1 cellular context compared by ENCODE assay signal in genomic region chr12:2752676-2753371, GRCh38.
TF ChIP-seq lines count a peak whose summit lies in the region.

No MANE protein-coding gene starts in this region.

TF ChIP-seq in K562, 482 proteins besides CTCF, POLR2A, EP300 and RAD21 (continued from another document and continues in another):
- TF ChIP-seq ZNF583 (CRISPR knock-in tag; IDR thresholded peaks at IDR 0.05) (peak; percentile 80; the same call in 1 of the 2 replicates), NR0B1 (IDR thresholded peaks at IDR 0.05; ENCODE audit: partially characterized antibody) (no peak), TCF15 (CRISPR knock-in tag; IDR thresholded peaks at IDR 0.05) (no peak), TCFL5 (CRISPR knock-in tag; conservative IDR thresholded peaks at IDR 0.05) (no peak), BHLHE40 (IDR thresholded peaks at IDR 0.05; ENCODE audit: low read length) (no peak), FOXO4 (CRISPR knock-in tag; IDR thresholded peaks at IDR 0.05) (no peak), HNRNPL (IDR thresholded peaks at IDR 0.05; ENCODE audit: low read depth, low read length) (no peak), ID3 (CRISPR knock-in tag; IDR thresholded peaks at IDR 0.05) (no peak), ID3 (tag; IDR thresholded peaks at IDR 0.05) (0 out of 2 replicates have a peak, but pooled peaks have one; percentile 41), CEBPG (CRISPR knock-in tag; IDR thresholded peaks at IDR 0.05) (no peak), CEBPG (tag; conservative IDR thresholded peaks at IDR 0.05 in 1 of 2, IDR thresholded peaks at IDR 0.05 in 1 of 2) (no peak), SMARCB1 (IDR thresholded peaks at IDR 0.05; ENCODE audit: insufficient read length, low read depth) (no peak), SMAD4 (CRISPR knock-in tag; conservative IDR thresholded peaks at IDR 0.05) (peak; percentile 93), POLR3G (IDR thresholded peaks at IDR 0.05; ENCODE audit: extremely low read depth, insufficient read length, insufficient replicate concordance) (no peak), PKNOX1 (IDR thresholded peaks at IDR 0.05) (no peak), GABPB1 (CRISPR knock-in tag; IDR thresholded peaks at IDR 0.05) (peak; percentile 85), CSDE1 (IDR thresholded peaks at IDR 0.05) (no peak), ZNF561 (CRISPR knock-in tag; conservative IDR thresholded peaks at IDR 0.05) (no peak), ZC3H4 (CRISPR knock-in tag; IDR thresholded peaks at IDR 0.05; ENCODE audit: borderline replicate concordance) (no peak), CHAMP1 (IDR thresholded peaks at IDR 0.05) (peak; percentile 89), MAX (CRISPR knock-in tag; IDR thresholded peaks at IDR 0.05) (peak; percentile 76), PCBP1 (IDR thresholded peaks at IDR 0.05; ENCODE audit: low read depth, low read length, poor library complexity, severe bottlenecking) (no peak), GATA2 (CRISPR knock-in tag; IDR thresholded peaks at IDR 0.05) (no peak), ZBTB1 (CRISPR knock-in tag; IDR thresholded peaks at IDR 0.05; ENCODE audit: borderline replicate concordance, low read depth) (peak; percentile 85), PRPF4 (IDR thresholded peaks at IDR 0.05; ENCODE audit: insufficient read depth, low read depth, low read length, poor library complexity, severe bottlenecking) (no peak), ZFX (CRISPR knock-in tag; IDR thresholded peaks at IDR 0.05) (peak; percentile 41; the same call in 1 of the 2 replicates), EGR1 (conservative IDR thresholded peaks at IDR 0.05) (no peak), ZBTB40 (IDR thresholded peaks at IDR 0.05) (peak; percentile 86), ZBTB40 (CRISPR knock-in tag; IDR thresholded peaks at IDR 0.05) (peak; percentile 73), CBFA2T3 (IDR thresholded peaks at IDR 0.05) (no peak), ZEB2 (IDR thresholded peaks at IDR 0.05) (no peak), CXXC5 (CRISPR knock-in tag; IDR thresholded peaks at IDR 0.05) (peak; percentile 85), SP2 (IDR thresholded peaks at IDR 0.05; ENCODE audit: extremely low read depth, low read depth, low read length, poor library complexity, severe bottlenecking) (no peak), YY1 (IDR thresholded peaks at IDR 0.05; ENCODE audit: borderline replicate concordance in 1 of 3, control insufficient read depth in 1 of 3, extremely low read depth in 1 of 3, insufficient read depth in 3 of 3, insufficient read length in 1 of 3, insufficient replicate concordance in 2 of 3, low read depth in 1 of 3, low read length in 2 of 3) (peak in 1 of 3 experiments; percentile 12), FOXK2 (conservative IDR thresholded peaks at IDR 0.05 in 1 of 2, IDR thresholded peaks at IDR 0.05 in 1 of 2; ENCODE audit: low read depth in 2 of 2) (no peak), DNMT1 (IDR thresholded peaks at IDR 0.05) (no peak), IRF2 (CRISPR knock-in tag; IDR thresholded peaks at IDR 0.05) (peak; percentile 96), HEY1 (CRISPR knock-in tag; IDR thresholded peaks at IDR 0.05; ENCODE audit: borderline replicate concordance) (no peak), BCL6 (CRISPR knock-in tag; IDR thresholded peaks at IDR 0.05) (no peak), CHCHD3 (CRISPR knock-in tag; IDR thresholded peaks at IDR 0.05) (no peak), TOE1 (IDR thresholded peaks at IDR 0.05; ENCODE audit: borderline replicate concordance) (no peak), TOE1 (CRISPR knock-in tag; IDR thresholded peaks at IDR 0.05; ENCODE audit: borderline replicate concordance, low read depth) (peak; percentile 94), NR2C2 (CRISPR knock-in tag; IDR thresholded peaks at IDR 0.05) (peak; percentile 87), NR2C2 (tag; IDR thresholded peaks at IDR 0.05) (no peak), KDM5B (IDR thresholded peaks at IDR 0.05; ENCODE audit: insufficient replicate concordance, low read depth, low read length) (no peak), NR1H2 (CRISPR knock-in tag; IDR thresholded peaks at IDR 0.05) (peak; percentile 98), GTF3C2 (IDR thresholded peaks at IDR 0.05; ENCODE audit: borderline replicate concordance, extremely low read depth, insufficient read length) (no peak), CBFA2T2 (conservative IDR thresholded peaks at IDR 0.05) (no peak), ZNF695 (CRISPR knock-in tag; IDR thresholded peaks at IDR 0.05) (no peak)
